In the genomic region with DNA sequence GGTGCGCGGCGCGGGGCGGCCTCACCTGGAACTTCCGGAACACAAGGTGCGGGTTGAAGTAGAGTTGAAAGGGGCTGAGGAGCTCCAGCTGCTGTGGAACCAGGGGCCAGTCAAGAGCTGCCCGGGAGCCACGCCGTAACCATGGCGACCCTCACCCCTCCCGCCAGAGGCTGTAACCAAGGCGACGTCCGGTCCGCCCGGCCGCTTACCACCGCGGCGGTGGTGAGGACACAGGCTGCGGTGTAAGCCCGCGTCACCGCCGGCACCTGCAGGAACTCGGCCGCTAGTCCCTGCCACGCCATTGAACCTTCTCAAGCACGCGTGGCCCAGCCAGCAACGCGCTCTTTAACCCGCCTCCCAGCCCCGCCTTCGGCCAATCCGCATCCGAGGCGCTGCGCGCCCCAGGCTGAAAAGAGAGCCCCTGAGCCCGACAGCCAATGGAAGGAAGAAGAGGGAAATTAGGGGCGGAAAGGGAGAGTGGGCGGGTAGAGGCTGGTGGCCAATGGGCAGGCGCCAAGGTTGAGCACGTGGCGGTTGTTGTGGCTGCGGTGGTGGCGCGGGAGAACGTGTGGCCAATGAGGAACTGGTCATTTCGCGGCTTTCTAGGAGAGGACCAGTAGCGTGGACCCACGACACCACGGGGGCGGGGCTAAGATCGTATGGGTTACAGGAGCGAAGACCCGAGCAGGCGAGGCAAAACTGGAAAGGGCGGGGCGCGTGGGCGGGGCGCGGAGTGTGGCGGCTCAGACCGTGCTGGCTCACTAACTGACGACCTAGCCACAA, we compare ENCODE assay signal across 8 cellular contexts. TPM values are rescaled to one million over a fixed set of nuclear protein-coding genes. Genes with fewer than 3 reads are reported as not detected.
A peak's percentile ranks its signal among the peaks of the same experiment; 100 is the strongest.
DNase-seq lines count a peak whose midpoint lies in the region; ATAC-seq and TF ChIP-seq lines count a peak whose summit lies in the region.

A gene (minus strand): TSS at position 321 of the 783 bp plus-strand sequence. CDS start 19 bp downstream, at position 302.

- peak; percentile 13 to 62 for TF ChIP-seq EP300 in tibial nerve (IDR thresholded peaks at IDR 0.05)

- peak within 1 kb of the TSS; percentile 93 for H3K27ac Mint-ChIP-seq in activated naive CD8-positive, alpha-beta T cell treated with anti-CD3 and anti-CD28 coated beads, Interleukin-2, amount 50 U/mL, for 24 hours

- 1 to 2% methylated on average over 51 to 59 of the region's 70 CpGs for WGBS in tibial nerve, 2 donors

- H3K79me2 ChIP-seq in parathyroid adenoma = no peaks in the 10 kb centered on the region

- peak within 1 kb of the TSS; percentile 88 for H3K4me3 Mint-ChIP-seq in activated naive CD8-positive, alpha-beta T cell treated with anti-CD3 and anti-CD28 coated beads, Interleukin-2, amount 50 U/mL, for 24 hours

- peaks cover 3% of the 10 kb centered on the region for H3K27me3 Mint-ChIP-seq in activated naive CD8-positive, alpha-beta T cell treated with anti-CD3 and anti-CD28 coated beads, Interleukin-2, amount 50 U/mL, for 24 hours

- peak within 1 kb of the TSS; percentile 79 for H2AFZ ChIP-seq in parathyroid adenoma

- intact Hi-C loops in cardiac septum (cut with DNase I) = no loop called here

- H3K4me1 ChIP-seq in parathyroid adenoma (no peaks in the 10 kb centered on the region), tibial nerve (peaks cover 0 to 57% (median 22%) of the 10 kb centered on the region in 4 donors)

- no peak for TF ChIP-seq POLR2A in tibial nerve (IDR thresholded peaks at IDR 0.05)

- no peaks in the 10 kb centered on the region for H3K36me3 ChIP-seq in parathyroid adenoma (ENCODE audit: control insufficient read depth, insufficient read depth, low read length)
- H3K36me3 ChIP-seq in tibial nerve = peaks cover 0 to 33% (median 0%) of the 10 kb centered on the region in 3 donors

- ATAC-seq in HG02571 (IDR thresholded peaks at IDR 0.05; ENCODE audit: unreplicated experiment) = peak; percentile 78
- peak; percentile 85 for ATAC-seq in activated naive CD8-positive, alpha-beta T cell treated with anti-CD3 and anti-CD28 coated beads, Interleukin-2, amount 50 U/mL, for 24 hours

- H3K36me3 Mint-ChIP-seq in activated naive CD8-positive, alpha-beta T cell treated with anti-CD3 and anti-CD28 coated beads, Interleukin-2, amount 50 U/mL, for 24 hours (ENCODE audit: low read depth) = peaks cover 9% of the 10 kb centered on the region

- H3K4me3 ChIP-seq in parathyroid adenoma (ENCODE audit: low read depth, low read length) = peak within 1 kb of the TSS; percentile 62
- H3K4me3 ChIP-seq in tibial nerve = peak within 1 kb of the TSS; percentile 23 to 57 (median 42)

- DNase-seq in GM04504 (ENCODE audit: low read depth) = peak; percentile 73
- peak; percentile 91 for DNase-seq in NCI-H1105 (lab: John Stamatoyannopoulos, UW)
- DNase-seq in SW 1271 (lab: John Stamatoyannopoulos, UW) = peak; percentile 78 to 97
- DNase-seq in activated naive CD8-positive, alpha-beta T cell treated with anti-CD3 and anti-CD28 coated beads, Interleukin-2, amount 50 U/mL, for 24 hours = peak; percentile 98
- peak; percentile 99 for DNase-seq in cardiac septum (ENCODE audit: low spot score)
- DNase-seq in tibial nerve (ENCODE audit: low spot score in 2 of 2) = peak; percentile 92 to 95

- H3K4me1 Mint-ChIP-seq in activated naive CD8-positive, alpha-beta T cell treated with anti-CD3 and anti-CD28 coated beads, Interleukin-2, amount 50 U/mL, for 24 hours = peaks cover 28% of the 10 kb centered on the region

- TF ChIP-seq CTCF in parathyroid adenoma (IDR thresholded peaks at IDR 0.05) (no peak), tibial nerve (IDR thresholded peaks at IDR 0.05) (peak in 1 of 5 experiments; percentile 33)

- H3K9me3 ChIP-seq in parathyroid adenoma (ENCODE audit: control insufficient read depth, low read length) = no peaks in the 10 kb centered on the region
- H3K9me3 ChIP-seq in tibial nerve = no peaks in the 10 kb centered on the region

- H3K27ac ChIP-seq in parathyroid adenoma = no peak within 1 kb of the TSS
- peak within 1 kb of the TSS in 1 of 4 donors; percentile 62 for H3K27ac ChIP-seq in tibial nerve

- no peaks in the 10 kb centered on the region for H3K9me3 Mint-ChIP-seq in activated naive CD8-positive, alpha-beta T cell treated with anti-CD3 and anti-CD28 coated beads, Interleukin-2, amount 50 U/mL, for 24 hours

- H3K9ac ChIP-seq in parathyroid adenoma = no peak within 1 kb of the TSS

- H3K4me2 ChIP-seq in parathyroid adenoma (ENCODE audit: low read length) = peak within 1 kb of the TSS; percentile 88

- H3K27me3 ChIP-seq in parathyroid adenoma (ENCODE audit: control insufficient read depth, insufficient read depth, low read length) = no peaks in the 10 kb centered on the region
- no peaks in the 10 kb centered on the region for H3K27me3 ChIP-seq in tibial nerve

RNA-seq across cellular contexts. Expression of the gene that starts here (rescaled TPM):
- 2.2 TPM for total RNA-seq in cardiac septum
- total RNA-seq in tibial nerve = 1 to 10 TPM in 1 of 4 donors, under 1 TPM in 1, not detected in 2; 0.60 to 2.3 TPM
